8 cellular contexts compared by ENCODE assay signal in genomic region chr10:34526758-34527730, GRCh38.
DNase-seq lines count a peak whose midpoint lies in the region; ATAC-seq and TF ChIP-seq lines count a peak whose summit lies in the region.

No MANE protein-coding gene starts in this region.

- peaks cover 30% of the 10 kb centered on the region for H3K4me1 ChIP-seq in Panc1 (ENCODE audit: control insufficient read depth, insufficient read depth, low read length)
- peaks cover 45% of the 10 kb centered on the region for H3K4me1 ChIP-seq in osteoblast (ENCODE audit: insufficient read depth, low read length)

- CTCF ChIA-PET in Panc1 (lab: Charles Lee), result no interaction called here

- in situ Hi-C loops in Panc1 (cut with HindIII; ENCODE audit: low pct_unique_long_range_greater_than_20kb, low sequenced_read_pairs), result no loop called here

- peak; percentile 82 for ATAC-seq in Panc1
- ATAC-seq in GM21381 (IDR thresholded peaks at IDR 0.05; ENCODE audit: unreplicated experiment), result no peak
- ATAC-seq in HG03521 (IDR thresholded peaks at IDR 0.05; ENCODE audit: unreplicated experiment), result no peak

- H3K27ac ChIP-seq in Panc1 (ENCODE audit: low read length) (peak overlapping the region; percentile 87), osteoblast (ENCODE audit: low read depth, low read length) (peak overlapping the region; percentile 99)

- H2AFZ ChIP-seq in osteoblast (ENCODE audit: low read length), result peak overlapping the region; percentile 24

- POLR2A ChIA-PET in Panc1 (lab: Charles Lee), result interaction anchor here (0.5 kb wide), 1 partner anchor 126 kb away, joined by 6 read pairs; no protein-coding TSS in a partner anchor

- no peaks in the 10 kb centered on the region for H3K27me3 ChIP-seq in Panc1 (ENCODE audit: control insufficient read depth, insufficient read depth, low read length)
- H3K27me3 ChIP-seq in osteoblast (ENCODE audit: insufficient read depth, low read length), result no peaks in the 10 kb centered on the region

- H3K79me2 ChIP-seq in osteoblast (ENCODE audit: insufficient read depth, low read length), result peaks cover 9% of the 10 kb centered on the region

- H3K4me3 ChIP-seq in GM12864 (ENCODE audit: low read depth, low read length), result no peak overlapping the region
- 0 out of 4 replicates have a peak overlapping the region, but pooled peaks of 1 of the 2 experiments have one; percentile 0 for H3K4me3 ChIP-seq in Panc1 (ENCODE audit: low read depth in 2 of 2, low read length in 2 of 2)
- peak overlapping the region; percentile 15 for H3K4me3 ChIP-seq in fibroblast of the aortic adventitia (ENCODE audit: low read depth, low read length)
- peak overlapping the region; percentile 34 for H3K4me3 ChIP-seq in osteoblast (ENCODE audit: insufficient read depth, low read length)

- DNase-seq in GM12864 (ENCODE audit: low read depth), result no peak
- DNase-seq in Panc1 (ENCODE audit: low read depth, low spot score), result no peak
- DNase-seq in fibroblast of the aortic adventitia (ENCODE audit: low read depth), result peak; percentile 99
- peak; percentile 42 for DNase-seq in osteoblast (ENCODE audit: insufficient read length, low spot score, missing footprints)
- no peak for DNase-seq in occipital lobe (lab: John Stamatoyannopoulos, UW)
- DNase-seq in NCI-H2107 treated with DMSO at 0.1 percent for 48 hours (lab: John Stamatoyannopoulos, UW; ENCODE audit: unreplicated experiment), result no peak

- TF ChIP-seq CTCF in GM12864 (IDR thresholded peaks at IDR 0.05; ENCODE audit: low read depth, low read length, missing control alignments) (peak; percentile 24), Panc1 (IDR thresholded peaks at IDR 0.05) (peak; percentile 36), fibroblast of the aortic adventitia (IDR thresholded peaks at IDR 0.05; ENCODE audit: insufficient read depth, low read length) (peak; percentile 42), osteoblast (IDR thresholded peaks at IDR 0.05; ENCODE audit: extremely low read depth, low read depth, low read length) (peak; percentile 46)

- BruUV-seq in Panc1 (replicated peaks; lab: Mats Ljungman, UMichigan), result no TSS peak

- H4K20me1 ChIP-seq in osteoblast (ENCODE audit: insufficient read depth, low read length), result no peaks in the 10 kb centered on the region

- intact Hi-C loops in Panc1 (cut with micrococcal nuclease; ENCODE audit: unreplicated experiment), result loop anchor here (5.0 to 10.0 kb wide), 2 partner anchors 110 to 1192 kb away; partner anchors contain the start of gene NRP1

- H3K9me3 ChIP-seq in Panc1 (ENCODE audit: control insufficient read depth, insufficient read depth, low read depth, low read length) (no peaks in the 10 kb centered on the region; the same call in 1 of the 2 replicates), osteoblast (ENCODE audit: low read depth, low read length) (no peaks in the 10 kb centered on the region)

- peak overlapping the region; percentile 73 for H3K4me2 ChIP-seq in osteoblast (ENCODE audit: insufficient read depth, low read length)

- H3K36me3 ChIP-seq in Panc1 (ENCODE audit: control insufficient read depth, insufficient read depth, low read length) (no peaks in the 10 kb centered on the region), osteoblast (ENCODE audit: insufficient read depth, low read length) (no peaks in the 10 kb centered on the region)

Comparison
In these comparisons a context has a peak if more than half of its experiments do, and no peak if none do; other contexts are left out.
1. DNase-seq: peak in fibroblast of the aortic adventitia (single experiment) and osteoblast (single experiment); none in GM12864 (single experiment), Panc1 (single experiment), occipital lobe (single experiment) and NCI-H2107 treated with DMSO at 0.1 percent for 48 hours (single experiment).
2. Peak in every context shown above with its lines, with median percentiles within 50 percentile points of each other: CTCF ChIP-seq.